10 cellular contexts compared by ENCODE assay signal in genomic region chr16:85781685-85782370, GRCh38. TPM values are rescaled to one million over a fixed set of nuclear protein-coding genes. Genes with fewer than 3 reads are reported as not detected.
DNase-seq lines count a peak whose midpoint lies in the region; ATAC-seq, FAIRE-seq and TF ChIP-seq lines count a peak whose summit lies in the region.
"Had no signal": no experiment of that assay in that cellular context is flagged by ENCODE, and none has a peak within 500 bp of the region (broad histone marks: within the 10 kb centered on the region; RNA-seq: fewer than 3 reads in every experiment).

No MANE protein-coding gene starts in this region.

- intact Hi-C loops in heart right ventricle (cut with DNase I) = no loop called here
- intact Hi-C loops in psoas muscle (cut with DNase I) = no loop called here

- H4K91ac ChIP-seq in trophoblast cell (ENCODE audit: low read depth, low read length) = no peak overlapping the region

- H2BK5ac ChIP-seq in trophoblast cell (ENCODE audit: low read depth, low read length, poor library complexity) = no peak overlapping the region

- TF ChIP-seq CTCF in heart right ventricle (IDR thresholded peaks at IDR 0.05) (no peak), psoas muscle (IDR thresholded peaks at IDR 0.05) (no peak)

- H2BK120ac ChIP-seq in trophoblast cell (ENCODE audit: insufficient read depth, low read length, poor library complexity) = no peak overlapping the region

- H3K79me1 ChIP-seq in trophoblast cell (ENCODE audit: low read length) = no peaks in the 10 kb centered on the region

- no peak overlapping the region for H2AFZ ChIP-seq in trophoblast cell (ENCODE audit: insufficient read depth, low read length, poor library complexity)
- H2AFZ ChIP-seq: parathyroid adenoma had no signal

- no peak overlapping the region for H3K4ac ChIP-seq in trophoblast cell (ENCODE audit: low read depth, low read length)

- H3K14ac ChIP-seq in trophoblast cell (ENCODE audit: low read length) = no peak overlapping the region

- H2BK12ac ChIP-seq in trophoblast cell (ENCODE audit: low read length) = no peak overlapping the region

- H3K4me1 ChIP-seq in heart right ventricle (peaks cover 0 to 23% (median 3%) of the 10 kb centered on the region in 9 donors), psoas muscle (peaks cover 17% of the 10 kb centered on the region), trophoblast cell (ENCODE audit: control insufficient read depth in 1 of 2, insufficient read depth in 2 of 2, low read length in 2 of 2) (no peaks in the 10 kb centered on the region)

- H3K18ac ChIP-seq in trophoblast cell (ENCODE audit: low read length) = no peak overlapping the region

- FAIRE-seq in GM19239 (lab: Jason Lieb, UNC) = no peak

- no peak overlapping the region for H3K27ac ChIP-seq in heart right ventricle
- H3K27ac ChIP-seq in psoas muscle = peak overlapping the region; percentile 36
- H3K27ac ChIP-seq in trophoblast cell (ENCODE audit: low read depth, low read length) = no peak overlapping the region
- H3K27ac ChIP-seq: parathyroid adenoma had no signal

- H3K9me3 ChIP-seq in heart right ventricle = no peaks in the 10 kb centered on the region
- no peaks in the 10 kb centered on the region for H3K9me3 ChIP-seq in psoas muscle
- peaks cover 3% of the 10 kb centered on the region for H3K9me3 ChIP-seq in trophoblast cell (ENCODE audit: insufficient read depth, low read depth, low read length)

- H2AK5ac ChIP-seq in trophoblast cell (ENCODE audit: low read length) = no peak overlapping the region

- no peak overlapping the region for H4K8ac ChIP-seq in trophoblast cell (ENCODE audit: low read depth, low read length)

- no peak overlapping the region for H3K23ac ChIP-seq in trophoblast cell (ENCODE audit: low read length)

- H3K4me2 ChIP-seq in trophoblast cell (ENCODE audit: low read length) = no peak overlapping the region

- H3K27me3 ChIP-seq in heart right ventricle (no peaks in the 10 kb centered on the region), psoas muscle (ENCODE audit: insufficient read depth in 3 of 3, low read length in 2 of 3) (no peaks in the 10 kb centered on the region), trophoblast cell (ENCODE audit: insufficient read depth, low read length) (no peaks in the 10 kb centered on the region)

- 57 to 72% methylated on average over 16 of the region's 16 CpGs for WGBS in heart right ventricle, 2 donors
- WGBS in psoas muscle, 3 donors = 42 to 68% (median 52%) methylated on average over 14 to 16 of the region's 16 CpGs
- WGBS in trophoblast cell (ENCODE audit: extremely low coverage, insufficient coverage, insufficient read length) = no CpG with 5 or more reads among the region's 16 CpGs

- peaks cover 0 to 86% (median 29%) of the 10 kb centered on the region in 9 donors for H3K36me3 ChIP-seq in heart right ventricle
- peaks cover 6 to 72% of the 10 kb centered on the region in 2 donors for H3K36me3 ChIP-seq in psoas muscle (ENCODE audit: insufficient read depth in 1 of 2, low read depth in 1 of 2)
- H3K36me3 ChIP-seq in trophoblast cell (ENCODE audit: control insufficient read depth in 1 of 2, insufficient read depth in 2 of 2, low read length in 2 of 2) = peaks cover 54 to 67% of the 10 kb centered on the region in 2 experiments

- H3K4me3 ChIP-seq in heart right ventricle (no peak overlapping the region), psoas muscle (no peak overlapping the region), trophoblast cell (ENCODE audit: low read depth, low read length) (no peak overlapping the region)

- H3K79me2 ChIP-seq in trophoblast cell (ENCODE audit: control insufficient read depth, insufficient read depth, low read length, poor library complexity) = no peaks in the 10 kb centered on the region

- ATAC-seq in heart right ventricle = peak; percentile 55 to 81 (median 70)
- ATAC-seq in psoas muscle = peak; percentile 62 to 81 (median 80)
- ATAC-seq in GM21515 (IDR thresholded peaks at IDR 0.05; ENCODE audit: unreplicated experiment) = no peak

- DNase-seq in DMS79 (lab: John Stamatoyannopoulos, UW) = peak; percentile 72
- DNase-seq in RPMI7951 (ENCODE audit: low read depth) = peak; percentile 83
- DNase-seq in heart right ventricle = peak; percentile 51 to 66
- DNase-seq in psoas muscle = peak; percentile 51 to 79
- DNase-seq in trophoblast cell = no peak
- no peak for DNase-seq in GM19239 (ENCODE audit: insufficient read length, low spot score)
- DNase-seq in NAMALWA (ENCODE audit: low spot score) = no peak
- DNase-seq: activated naive CD4-positive, alpha-beta T cell treated with anti-CD3 and anti-CD28 coated beads for 36 hours had no signal

- H3K9ac ChIP-seq in trophoblast cell (ENCODE audit: low read length) = no peak overlapping the region
- H3K9ac ChIP-seq: parathyroid adenoma had no signal

- no peak overlapping the region for H4K12ac ChIP-seq in trophoblast cell (ENCODE audit: low read depth, low read length)

RNA-seq across cellular contexts. Expression of gene EMC8, which starts 17.5 kb away (rescaled TPM):
- total RNA-seq in RPMI7951 (2014; rRNA removed; shearing (Covaris generic)) = 46.9 and 51.4 TPM in 2 replicates
- total RNA-seq in heart right ventricle (10 to 100 TPM; 17.8 to 29.0 (median 26.1) TPM), psoas muscle (10 to 100 TPM; 17.2 to 32.9 (median 21.2) TPM)
- polyA plus RNA-seq in heart right ventricle (10 to 100 TPM in 1 of 2 donors, 1 to 10 TPM in 1; 6.2 to 23.1 TPM), psoas muscle (10 to 100 TPM; 16.4 to 41.6 (median 35.9) TPM)
- polyA plus RNA-seq in trophoblast cell (2013) = 26.2 and 26.6 TPM in 2 replicates

RNA-seq across cellular contexts. Expression of gene COX4I1, which starts 17.7 kb away (rescaled TPM):
- 560 and 594 TPM in 2 replicates for total RNA-seq in RPMI7951 (2014; rRNA removed; shearing (Covaris generic))
- total RNA-seq in heart right ventricle = 1,000 to 10,000 TPM; 1,221 to 2,099 (median 1,899) TPM
- polyA plus RNA-seq in heart right ventricle = 1,000 to 10,000 TPM; 2,661 to 4,942 TPM
- 1,000 to 10,000 TPM in 1 of 4 donors, 100 to 1,000 TPM in 3; 627 to 1,031 (median 770) TPM for total RNA-seq in psoas muscle
- 1,000 to 10,000 TPM; 1,066 to 1,800 (median 1,530) TPM for polyA plus RNA-seq in psoas muscle
- 813 and 830 TPM in 2 replicates for polyA plus RNA-seq in trophoblast cell (2013)

RNA-seq across cellular contexts. Expression of gene C16orf74, which starts 30.9 kb away (rescaled TPM):
- total RNA-seq in RPMI7951 (2014; rRNA removed; shearing (Covaris generic)) = 3.9 and 6.2 TPM in 2 replicates
- total RNA-seq in heart right ventricle = 1 to 10 TPM in 8 of 10 donors, under 1 TPM in 2; 0.56 to 6.5 (median 1.2) TPM
- 1 to 10 TPM in 1 of 2 donors, under 1 TPM in 1; 0.87 to 4.4 TPM for polyA plus RNA-seq in heart right ventricle
- under 1 TPM in 2 of 4 donors, not detected in 2; 0.21 to 0.75 TPM for total RNA-seq in psoas muscle
- 1 to 10 TPM in 1 of 3 donors, under 1 TPM in 2; 0.13 to 3.8 (median 0.24) TPM for polyA plus RNA-seq in psoas muscle
- 23.7 and 24.1 TPM in 2 replicates for polyA plus RNA-seq in trophoblast cell (2013)

Comparison
In these comparisons a context has a peak if more than half of its experiments do, and no peak if none do; other contexts are left out.
1. DNase-seq: peak in DMS79 (single experiment), RPMI7951 (single experiment), heart right ventricle (2 of 2) and psoas muscle (2 of 2); none in trophoblast cell (0 of 2), GM19239 (single experiment) and NAMALWA (single experiment).